20 cellular contexts compared by ENCODE assay signal in genomic region chr6:46932526-46932925, GRCh38. TPM values are rescaled to one million over a fixed set of nuclear protein-coding genes. Genes with fewer than 3 reads are reported as not detected.
DNase-seq lines count a peak whose midpoint lies in the region; ATAC-seq and TF ChIP-seq lines count a peak whose summit lies in the region.
"Had no signal": no experiment of that assay in that cellular context is flagged by ENCODE, and none has a peak within 500 bp of the region (broad histone marks: within the 10 kb centered on the region; RNA-seq: fewer than 3 reads in every experiment).

No MANE protein-coding gene starts in this region.

- TF ChIP-seq CTCF in esophagus squamous epithelium (IDR thresholded peaks at IDR 0.05) (no peak), psoas muscle (IDR thresholded peaks at IDR 0.05) (no peak), ovary (IDR thresholded peaks at IDR 0.05) (no peak)

- ATAC-seq in psoas muscle (no peak), sciatic nerve (no peak)
- ATAC-seq: stimulated activated naive CD8-positive, alpha-beta T cell treated with anti-CD3 and anti-CD28 coated beads, Interleukin-15, amount 100 ng/mL, for 72 hours had no signal

- H3K9me3 ChIP-seq in esophagus squamous epithelium (no peaks in the 10 kb centered on the region), psoas muscle (no peaks in the 10 kb centered on the region), ovary (no peaks in the 10 kb centered on the region)
- H3K9me3 ChIP-seq: colonic mucosa had no signal

- intact Hi-C loops in esophagus squamous epithelium (cut with DNase I) (no loop called here), psoas muscle (cut with DNase I) (no loop called here), sciatic nerve (cut with DNase I) (no loop called here), ovary (cut with DNase I) (no loop called here)

- 50 to 51% methylated on average over 2 of the region's 2 CpGs for WGBS in esophagus squamous epithelium, 2 donors
- WGBS in psoas muscle, 3 donors = 63 to 71% (median 64%) methylated on average over 2 of the region's 2 CpGs
- 77 to 89% (median 82%) methylated on average over 2 of the region's 2 CpGs for WGBS in ovary, 3 donors

- DNase-seq in Daoy (ENCODE audit: low read depth) (peak; percentile 44), M059J (ENCODE audit: low read depth) (peak; percentile 89), esophagus squamous epithelium (lab: John Stamatoyannopoulos, UW) (no peak), psoas muscle (no peak), H4 (ENCODE audit: low spot score) (no peak), sciatic nerve (ENCODE audit: low spot score) (no peak), ovary (no peak)
- DNase-seq: activated CD4-positive, alpha-beta memory T cell treated with anti-CD3 and anti-CD28 coated beads, Interleukin-2, amount 10 ng/mL, durations not matched to agents 7 days and 5 days; colonic mucosa; DMS79; GOT3; head of caudate nucleus; NCI-H187; NCI-H446 treated with DMSO at 0.1 percent for 48 hours; posterior cingulate gyrus; stimulated activated CD4-positive, alpha-beta T cell treated with anti-CD3 and anti-CD28 coated beads, Interleukin-15, amount 100 ng/mL, for 24 hours; stimulated activated naive CD8-positive, alpha-beta T cell treated with anti-CD3 and anti-CD28 coated beads, Interleukin-15, amount 100 ng/mL, for 72 hours had no signal

- H3K27me3 ChIP-seq in esophagus squamous epithelium (no peaks in the 10 kb centered on the region), psoas muscle (ENCODE audit: insufficient read depth in 3 of 3, low read length in 2 of 3) (peaks cover 0 to 10% (median 0%) of the 10 kb centered on the region in 3 donors), ovary (no peaks in the 10 kb centered on the region)
- H3K27me3 ChIP-seq: colonic mucosa had no signal

- TF ChIP-seq EP300 in ovary (IDR thresholded peaks at IDR 0.05) = no peak

- peak overlapping the region in 3 of 4 donors; percentile 7 to 46 (median 36) for H3K27ac ChIP-seq in esophagus squamous epithelium
- H3K27ac ChIP-seq in psoas muscle = peak overlapping the region; percentile 7
- no peak overlapping the region for H3K27ac ChIP-seq in ovary
- H3K27ac ChIP-seq: C4-2B, colonic mucosa had no signal

- TF ChIP-seq POLR2A in esophagus squamous epithelium (IDR thresholded peaks at IDR 0.05) = no peak
- TF ChIP-seq POLR2A in ovary (IDR thresholded peaks at IDR 0.05) = no peak

- H3K36me3 ChIP-seq in esophagus squamous epithelium = no peaks in the 10 kb centered on the region
- H3K36me3 ChIP-seq in psoas muscle (ENCODE audit: insufficient read depth in 1 of 2, low read depth in 1 of 2) = no peaks in the 10 kb centered on the region
- no peaks in the 10 kb centered on the region for H3K36me3 ChIP-seq in ovary
- H3K36me3 ChIP-seq: colonic mucosa had no signal

- no peak overlapping the region for H3K4me3 ChIP-seq in esophagus squamous epithelium
- no peak overlapping the region for H3K4me3 ChIP-seq in psoas muscle
- no peak overlapping the region for H3K4me3 ChIP-seq in ovary
- H3K4me3 ChIP-seq: colonic mucosa had no signal

- H3K4me1 ChIP-seq in esophagus squamous epithelium (no peaks in the 10 kb centered on the region), psoas muscle (no peaks in the 10 kb centered on the region), ovary (ENCODE audit: insufficient read depth) (no peaks in the 10 kb centered on the region)
- H3K4me1 ChIP-seq: colonic mucosa had no signal

RNA-seq across cellular contexts. Expression of gene ADGRF5, which starts 10.8 kb away (rescaled TPM):
- total RNA-seq in Daoy (2014; rRNA removed; shearing (Covaris generic)) = 0.11 TPM in 1 of 2 replicates, not detected in the other
- total RNA-seq in M059J (2014; rRNA removed; shearing (Covaris generic)) = 0.07 TPM in 1 of 2 replicates, not detected in the other
- total RNA-seq in esophagus squamous epithelium (1 to 10 TPM; 1.1 to 9.5 (median 4.0) TPM), psoas muscle (10 to 100 TPM; 18.7 to 58.0 (median 22.4) TPM), sciatic nerve (23.8 TPM), ovary (10 to 100 TPM in 3 of 7 donors, 1 to 10 TPM in 4; 4.7 to 22.3 (median 7.0) TPM)
- polyA plus RNA-seq in psoas muscle (10 to 100 TPM; 14.3 to 23.3 (median 15.0) TPM), ovary (10 to 100 TPM; 13.1 to 41.2 TPM)
- total RNA-seq in H4 (2014; rRNA removed; shearing (Covaris generic)) = not detected in 2 replicates
- total RNA-seq: activated CD4-positive, alpha-beta memory T cell treated with anti-CD3 and anti-CD28 coated beads, Interleukin-2, amount 10 ng/mL, durations not matched to agents 7 days and 5 days; activated T-helper 1 cell treated with anti-CD3 and anti-CD28 coated beads, Interleukin-12 subunit alpha, Interleukin-12 subunit beta, Interleukin-2, Interleukin-4 antibody, amounts not matched to agents 30 ng/mL and 10 ng/mL and 1 ng/mL, durations not matched to agents 14 hours and 24 hours and 36 hours had no signal
- polyA plus RNA-seq: keratinocyte had no signal

Comparison
In these comparisons a context has a peak if more than half of its experiments do, and no peak if none do; other contexts are left out.
1. DNase-seq: peak in Daoy (single experiment) and M059J (single experiment); none in esophagus squamous epithelium (single experiment), psoas muscle (0 of 2), H4 (single experiment), sciatic nerve (single experiment) and ovary (0 of 5).
2. H3K27ac ChIP-seq: peak in esophagus squamous epithelium (3 of 4) and psoas muscle (single experiment); none in ovary (0 of 2).